In genomic region chr5:100535060-100536005, GRCh38 we compare ENCODE assay signal across 8 cellular contexts. TPM values are rescaled to one million over a fixed set of nuclear protein-coding genes. Genes with fewer than 3 reads are reported as not detected.
DNase-seq lines count a peak whose midpoint lies in the region; ATAC-seq and TF ChIP-seq lines count a peak whose summit lies in the region.

Gene FAM174A (plus strand): TSS chr5:100535374. CDS start chr5:100535531, 157 bp downstream.

- H3K4me1 ChIP-seq in ascending aorta, result peaks cover 0 to 22% of the 10 kb centered on the region in 2 donors
- H3K4me1 ChIP-seq in right cardiac atrium (ENCODE audit: control insufficient read depth, insufficient read depth, low read length), result no peaks in the 10 kb centered on the region
- peaks cover 48% of the 10 kb centered on the region for H3K4me1 ChIP-seq in vagina

- DNase-seq in NCI-H1694 treated with DMSO at 0.1 percent for 48 hours (lab: John Stamatoyannopoulos, UW) (peak; percentile 88), T-helper 2 cell (peak; percentile 79 to 96 (median 91)), ascending aorta (ENCODE audit: low spot score in 2 of 2) (peak; percentile 84 to 98), right cardiac atrium (peak; percentile 96 to 98 (median 98)), putamen (ENCODE audit: low spot score) (peak; percentile 96), vagina (ENCODE audit: extremely low spot score in 2 of 2) (peak; percentile 97 to 98)

- H3K27ac ChIP-seq in ascending aorta (peak within 1 kb of the TSS; percentile 93), right cardiac atrium (ENCODE audit: low read length) (peak within 1 kb of the TSS; percentile 75), vagina (peak within 1 kb of the TSS; percentile 88)

- H3K36me3 ChIP-seq in ascending aorta (no peaks in the 10 kb centered on the region), vagina (no peaks in the 10 kb centered on the region)

- TF ChIP-seq CTCF in ascending aorta (IDR thresholded peaks at IDR 0.05) (no peak), vagina (IDR thresholded peaks at IDR 0.05) (no peak)

- under 1% methylated on average over 62 of the region's 62 CpGs for WGBS in right cardiac atrium

- no peaks in the 10 kb centered on the region for H3K27me3 ChIP-seq in ascending aorta
- no peaks in the 10 kb centered on the region for H3K27me3 ChIP-seq in right cardiac atrium (ENCODE audit: control insufficient read depth, insufficient read depth)
- no peaks in the 10 kb centered on the region for H3K27me3 ChIP-seq in vagina

- peak; percentile 66 for TF ChIP-seq POLR2A in GM15510 (IDR thresholded peaks at IDR 0.05; ENCODE audit: borderline replicate concordance, extremely low read depth, insufficient read length)
- peak in 1 of 2 donors; percentile 16 for TF ChIP-seq POLR2A in vagina (IDR thresholded peaks at IDR 0.05)

- peaks cover 0 to 14% of the 10 kb centered on the region in 2 donors for H3K9me3 ChIP-seq in ascending aorta
- no peaks in the 10 kb centered on the region for H3K9me3 ChIP-seq in right cardiac atrium (ENCODE audit: control insufficient read depth, low read length)
- no peaks in the 10 kb centered on the region for H3K9me3 ChIP-seq in vagina

- ATAC-seq in HG02885 (IDR thresholded peaks at IDR 0.05; ENCODE audit: poor library complexity, unreplicated experiment) (peak; percentile 98), right cardiac atrium (peak; percentile 99)

- H3K4me3 ChIP-seq in ascending aorta, result peak within 1 kb of the TSS; percentile 78 to 84
- H3K4me3 ChIP-seq in right cardiac atrium (ENCODE audit: low read length), result peak within 1 kb of the TSS; percentile 60
- H3K4me3 ChIP-seq in vagina, result peak within 1 kb of the TSS; percentile 84 to 93

- intact Hi-C loops in ascending aorta (cut with DNase I) (loop anchor here (10.0 kb wide), 1 partner anchor 1761 kb away; the partner anchor contains the start of gene RGMB), right cardiac atrium (cut with DNase I) (no loop called here), vagina (cut with DNase I) (no loop called here)

RNA-seq across cellular contexts. Expression of gene FAM174A, which starts in this region (rescaled TPM):
- total RNA-seq in ascending aorta, result 38.5 TPM
- 10 to 100 TPM; 17.1 to 21.2 (median 18.6) TPM for total RNA-seq in right cardiac atrium
- 25.2 TPM for polyA plus RNA-seq in right cardiac atrium
- 18.9 TPM for total RNA-seq in vagina

Comparison
In these comparisons a context has a peak if more than half of its experiments do, and no peak if none do; other contexts are left out.
1. Peak in every context shown above with its lines: DNase-seq, ATAC-seq, H3K4me3 ChIP-seq and H3K27ac ChIP-seq.